Comparison of ENCODE assay signal across 8 cellular contexts in genomic region chr1:63368131-63368530, GRCh38. TPM values are rescaled to one million over a fixed set of nuclear protein-coding genes. Genes with fewer than 3 reads are reported as not detected.
DNase-seq lines count a peak whose midpoint lies in the region; FAIRE-seq and TF ChIP-seq lines count a peak whose summit lies in the region.

No MANE protein-coding gene starts in this region.

- no peaks in the 10 kb centered on the region for H3K9me3 ChIP-seq in MM.1S (replicated peaks; ENCODE audit: insufficient read depth, low read length)
- no peaks in the 10 kb centered on the region for H3K9me3 ChIP-seq in mammary epithelial cell (replicated peaks; ENCODE audit: insufficient read depth, low read length)
- H3K9me3 ChIP-seq in mucosa of rectum (ENCODE audit: control insufficient read depth in 2 of 2, low read length in 2 of 2): no peaks in the 10 kb centered on the region

- H3K4me2 ChIP-seq in MM.1S (ENCODE audit: low read depth, low read length) (peak overlapping the region; percentile 81), mammary epithelial cell (ENCODE audit: insufficient read depth, low read depth, low read length) (peak overlapping the region; percentile 85)

- dilution Hi-C loops in mammary epithelial cell (cut with HindIII; ENCODE audit: low sequenced_read_pairs): no loop called here

- peaks cover 8% of the 10 kb centered on the region; the same call in 1 of the 2 replicates for H3F3A ChIP-seq in MM.1S (ENCODE audit: insufficient read depth, low read length)

- POLR2A ChIA-PET in AG04449 (lab: Yijun Ruan, JAX): no interaction called here

- FAIRE-seq in GM18507 (lab: Jason Lieb, UNC): peak; percentile 44

- H3K4me3 ChIP-seq in AG04449 (ENCODE audit: low read depth, low read length) (peak overlapping the region; percentile 97), MM.1S (ENCODE audit: low read length) (peak overlapping the region; percentile 100), mammary epithelial cell (replicated peaks in 1 of 3; ENCODE audit: insufficient read depth in 1 of 3, low read depth in 2 of 3, low read length in 3 of 3) (peak overlapping the region; percentile 72 to 98 (median 90)), mucosa of rectum (ENCODE audit: low read length in 2 of 2) (peak overlapping the region; percentile 72 to 96)

- H2AFZ ChIP-seq in MM.1S (ENCODE audit: low read length) (peak overlapping the region; percentile 99), mammary epithelial cell (ENCODE audit: low read depth, low read length) (peak overlapping the region; percentile 100)

- CTCF ChIA-PET in AG04449 (lab: Yijun Ruan, JAX) (no interaction called here), mammary epithelial cell (lab: Charles Lee; ENCODE audit: low non-redundant PET) (interaction anchor here (0.6 kb wide), 1 partner anchor 130 kb away, joined by 4 read pairs; no protein-coding TSS in a partner anchor)

- intact Hi-C loops in mammary epithelial cell (cut with micrococcal nuclease): loop anchor here (5.0 kb wide), 2 partner anchors 51 to 74 kb away; no protein-coding TSS in a partner anchor

- TF ChIP-seq CTCF in AG04449 (IDR thresholded peaks at IDR 0.05; ENCODE audit: insufficient read depth, low read length, missing control alignments): no peak
- no peak for TF ChIP-seq CTCF in MM.1S (IDR thresholded peaks at IDR 0.05; ENCODE audit: low read length)
- TF ChIP-seq CTCF in mammary epithelial cell (conservative IDR thresholded peaks at IDR 0.05 in 1 of 2, IDR thresholded peaks at IDR 0.05 in 1 of 2; ENCODE audit: extremely low read depth in 1 of 2, insufficient read depth in 1 of 2, low read depth in 1 of 2, low read length in 2 of 2): no peak

- H4K20me1 ChIP-seq in MM.1S (ENCODE audit: insufficient read depth, low read length) (no peaks in the 10 kb centered on the region), mammary epithelial cell (ENCODE audit: insufficient read depth, low read length) (no peaks in the 10 kb centered on the region)

- in situ Hi-C loops in mammary epithelial cell (cut with MboI; ENCODE audit: low sequenced_read_pairs in 2 of 2): no loop called here

- no peak for DNase-seq in AG04449 (ENCODE audit: low read depth, low spot score)
- no peak for DNase-seq in GM18507 (ENCODE audit: extremely low spot score, insufficient read length, low read depth)
- DNase-seq in MM.1S: peak; percentile 16
- DNase-seq in mammary epithelial cell: no peak
- no peak for DNase-seq in NCI-H2081 (lab: John Stamatoyannopoulos, UW)
- no peak for DNase-seq in ureter (ENCODE audit: low spot score)
- no peak for DNase-seq in mesenteric fat pad (ENCODE audit: low spot score)

- WGBS in mammary epithelial cell (ENCODE audit: low coverage, missing lambda C conversion rate): 2% methylated on average over 10 of the region's 10 CpGs

- peaks cover 11% of the 10 kb centered on the region; the same call in 1 of the 2 replicates for H3K79me2 ChIP-seq in MM.1S (ENCODE audit: low read length)
- no peaks in the 10 kb centered on the region for H3K79me2 ChIP-seq in mammary epithelial cell (ENCODE audit: insufficient read depth, low read length)

- H3K36me3 ChIP-seq in MM.1S (replicated peaks; ENCODE audit: insufficient read depth, low read length) (0 out of 2 replicates have a peak, but pooled peaks cover 6% of the 10 kb centered on the region), mammary epithelial cell (ENCODE audit: insufficient read depth, low read length) (peaks cover 2% of the 10 kb centered on the region), mucosa of rectum (ENCODE audit: control insufficient read depth in 2 of 2, insufficient read depth in 2 of 2, low read length in 2 of 2) (no peaks in the 10 kb centered on the region)

- no peaks in the 10 kb centered on the region for H3K27me3 ChIP-seq in MM.1S (replicated peaks; ENCODE audit: insufficient read depth, low read length)
- H3K27me3 ChIP-seq in mammary epithelial cell (ENCODE audit: insufficient read depth, low read length): no peaks in the 10 kb centered on the region
- no peaks in the 10 kb centered on the region for H3K27me3 ChIP-seq in mucosa of rectum (ENCODE audit: control insufficient read depth in 2 of 2, insufficient read depth in 2 of 2, low read length in 2 of 2)

- peak overlapping the region; percentile 52; the same call in 1 of the 2 replicates for H3K27ac ChIP-seq in MM.1S (ENCODE audit: low read length)
- no peak overlapping the region for H3K27ac ChIP-seq in mammary epithelial cell (ENCODE audit: insufficient read depth, low read depth, low read length)
- H3K27ac ChIP-seq in mucosa of rectum (ENCODE audit: low read depth in 2 of 2, low read length in 2 of 2): peak overlapping the region in 1 of 2 donors; percentile 75

- H3K9ac ChIP-seq in MM.1S (ENCODE audit: low read length) (peak overlapping the region; percentile 96), mammary epithelial cell (ENCODE audit: insufficient read depth, low read length) (peak overlapping the region; percentile 51), mucosa of rectum (ENCODE audit: low read depth in 1 of 2, low read length in 2 of 2) (peak overlapping the region; percentile 76 to 97)

- H3K4me1 ChIP-seq in MM.1S (ENCODE audit: low read length) (peaks cover 3% of the 10 kb centered on the region; the same call in 1 of the 2 replicates), mammary epithelial cell (ENCODE audit: insufficient read depth, low read length) (peaks cover 3% of the 10 kb centered on the region), mucosa of rectum (ENCODE audit: control insufficient read depth in 2 of 2, insufficient read depth in 2 of 2, low read length in 2 of 2) (peaks cover 0 to 10% of the 10 kb centered on the region in 2 donors)

- H3K9me2 ChIP-seq in MM.1S (replicated peaks; ENCODE audit: insufficient read depth, low read length): no peaks in the 10 kb centered on the region

- BruUV-seq in mammary epithelial cell (replicated peaks; lab: Mats Ljungman, UMichigan): no TSS peak

RNA-seq across cellular contexts. Expression of gene ALG6, which starts 0.7 kb away (rescaled TPM):
- total RNA-seq in mammary epithelial cell (10 to 100 TPM in 1 of 2 donors, 1 to 10 TPM in 1; 8.2 to 11.3 TPM), ureter (14.4 TPM), mesenteric fat pad (8.4 TPM)
- polyA plus RNA-seq in mammary epithelial cell: 6.2 TPM
- polyA minus RNA-seq in mammary epithelial cell: 3.3 TPM

RNA-seq across cellular contexts. Expression of gene FOXD3, which starts 45.8 kb away (rescaled TPM):
- total RNA-seq in mammary epithelial cell (not detected), ureter (not detected), mesenteric fat pad (not detected)
- polyA plus RNA-seq in mammary epithelial cell: not detected
- polyA minus RNA-seq in mammary epithelial cell: not detected
